In genomic region chr1:32948082-32948722, GRCh38 we compare ENCODE assay signal across 17 cellular contexts. TPM values are rescaled to one million over a fixed set of nuclear protein-coding genes. Genes with fewer than 3 reads are reported as not detected.
DNase-seq lines count a peak whose midpoint lies in the region; ATAC-seq, FAIRE-seq and TF ChIP-seq lines count a peak whose summit lies in the region.
"Had no signal": no experiment of that assay in that cellular context is flagged by ENCODE, and none has a peak within 500 bp of the region (broad histone marks: within the 10 kb centered on the region; RNA-seq: fewer than 3 reads in every experiment).

No MANE protein-coding gene starts in this region.

- no peaks in the 10 kb centered on the region for H3K9me3 ChIP-seq in astrocyte (ENCODE audit: insufficient read depth, low read depth, low read length)
- no peaks in the 10 kb centered on the region for H3K9me3 ChIP-seq in lower lobe of right lung
- no peaks in the 10 kb centered on the region for H3K9me3 ChIP-seq in suprapubic skin
- H3K9me3 ChIP-seq: heart left ventricle had no signal

- peaks cover 32% of the 10 kb centered on the region for H4K20me1 ChIP-seq in astrocyte (ENCODE audit: insufficient read depth, low read length)

- no peak overlapping the region for H3K9ac ChIP-seq in astrocyte (ENCODE audit: low read length)

- intact Hi-C loops in lower lobe of right lung (cut with DNase I): no loop called here

- no peak overlapping the region for H3K4me2 ChIP-seq in astrocyte (ENCODE audit: low read length)

- H3K27ac ChIP-seq in astrocyte (ENCODE audit: low read depth, low read length) (no peak overlapping the region), lower lobe of right lung (no peak overlapping the region), suprapubic skin (peak overlapping the region; percentile 40)

- H3K79me2 ChIP-seq in astrocyte (ENCODE audit: insufficient read depth, low read length): peaks cover 33% of the 10 kb centered on the region

- H2AFZ ChIP-seq in astrocyte (ENCODE audit: low read depth, low read length): no peak overlapping the region

- H3K27me3 ChIP-seq in astrocyte (ENCODE audit: insufficient read depth, low read length) (no peaks in the 10 kb centered on the region), lower lobe of right lung (ENCODE audit: low read depth) (no peaks in the 10 kb centered on the region), suprapubic skin (no peaks in the 10 kb centered on the region)
- H3K27me3 ChIP-seq: heart left ventricle had no signal

- H3K36me3 ChIP-seq in astrocyte (ENCODE audit: insufficient read depth, low read length) (peaks cover 20% of the 10 kb centered on the region), lower lobe of right lung (peaks cover 50% of the 10 kb centered on the region), suprapubic skin (peaks cover 55% of the 10 kb centered on the region)

- H3K4me1 ChIP-seq in astrocyte (ENCODE audit: insufficient read depth, low read length) (peaks cover 5% of the 10 kb centered on the region), lower lobe of right lung (peaks cover 19% of the 10 kb centered on the region), suprapubic skin (peaks cover 19% of the 10 kb centered on the region)

- H3K36me3 Mint-ChIP-seq in astrocyte (ENCODE audit: low read depth, unreplicated experiment): peaks cover 28% of the 10 kb centered on the region

- peak; percentile 70 to 86 for ATAC-seq in lower lobe of right lung
- no peak for ATAC-seq in GM21737 (IDR thresholded peaks at IDR 0.05; ENCODE audit: unreplicated experiment)
- ATAC-seq in GM18858 (IDR thresholded peaks at IDR 0.05; ENCODE audit: unreplicated experiment): no peak
- no peak for ATAC-seq in GM21423 (IDR thresholded peaks at IDR 0.05; ENCODE audit: unreplicated experiment)
- ATAC-seq: heart left ventricle, WTC11 had no signal

- TF ChIP-seq POLR2A in H54 (IDR thresholded peaks at IDR 0.05; ENCODE audit: low read depth, low read length) (no peak), suprapubic skin (IDR thresholded peaks at IDR 0.05) (no peak)

- H3K27ac Mint-ChIP-seq in astrocyte (ENCODE audit: unreplicated experiment): peak overlapping the region; percentile 83
- H3K27ac Mint-ChIP-seq: WTC11 had no signal

- 66% methylated on average over 4 of the region's 4 CpGs for WGBS in suprapubic skin

- H3K4me1 Mint-ChIP-seq in astrocyte (ENCODE audit: low read depth, unreplicated experiment): peaks cover 12% of the 10 kb centered on the region
- H3K4me1 Mint-ChIP-seq: WTC11 had no signal

- H3K4me3 ChIP-seq in astrocyte (ENCODE audit: insufficient read depth, low read depth, low read length): no peak overlapping the region
- H3K4me3 ChIP-seq in lower lobe of right lung: no peak overlapping the region
- no peak overlapping the region for H3K4me3 ChIP-seq in suprapubic skin
- H3K4me3 ChIP-seq: heart left ventricle had no signal

- TF ChIP-seq CTCF in astrocyte (IDR thresholded peaks at IDR 0.05; ENCODE audit: insufficient read depth, low read depth, low read length) (no peak), lower lobe of right lung (IDR thresholded peaks at IDR 0.05) (no peak), suprapubic skin (IDR thresholded peaks at IDR 0.05) (no peak)

- H3K9me3 Mint-ChIP-seq in astrocyte (ENCODE audit: unreplicated experiment): no peaks in the 10 kb centered on the region
- H3K9me3 Mint-ChIP-seq: WTC11 had no signal

- peak; percentile 48 for FAIRE-seq in H54 (lab: Jason Lieb, UNC)
- FAIRE-seq in astrocyte (lab: Jason Lieb, UNC): no peak
- FAIRE-seq: HTR-8/SVneo had no signal

- H3K27me3 Mint-ChIP-seq in astrocyte (ENCODE audit: low read depth, unreplicated experiment): no peaks in the 10 kb centered on the region

- DNase-seq in H54 (ENCODE audit: insufficient read length, low spot score): no peak
- no peak for DNase-seq in astrocyte (ENCODE audit: low read depth)
- DNase-seq in lower lobe of right lung: no peak
- DNase-seq in suprapubic skin (ENCODE audit: low spot score in 2 of 2): no peak
- DNase-seq in NCI-H226: no peak
- DNase-seq: activated CD8-positive, alpha-beta memory T cell treated with anti-CD3 and anti-CD28 coated beads for 24 hours; anterior cingulate cortex; heart left ventricle; MV-4-11; NCI-H2081; NCI-H82; SW 1271 had no signal

- no peak for TF ChIP-seq EP300 in suprapubic skin (IDR thresholded peaks at IDR 0.05)

- peak overlapping the region; percentile 20 for H3K4me3 Mint-ChIP-seq in astrocyte (ENCODE audit: unreplicated experiment)
- H3K4me3 Mint-ChIP-seq: WTC11 had no signal

RNA-seq across cellular contexts. Expression of gene RNF19B, which starts 16.4 kb away (rescaled TPM):
- total RNA-seq in astrocyte (25.8 and 29.7 TPM in 2 replicates), lower lobe of right lung (27.9 TPM), suprapubic skin (10 to 100 TPM; 33.1 to 55.5 (median 43.0) TPM)

RNA-seq across cellular contexts. Expression of gene TMEM54, which starts 47.0 kb away (rescaled TPM):
- 8.0 and 9.3 TPM in 2 replicates for total RNA-seq in astrocyte
- total RNA-seq in lower lobe of right lung: 44.0 TPM
- total RNA-seq in suprapubic skin: 100 to 1,000 TPM in 3 of 4 donors, 10 to 100 TPM in 1; 61.9 to 283 (median 228) TPM

Comparison
In these comparisons a context has a peak if more than half of its experiments do, and no peak if none do; other contexts are left out.
1. ATAC-seq: peak in lower lobe of right lung (2 of 2); none in GM21737 (single experiment), GM18858 (single experiment) and GM21423 (single experiment).